ENCODE assay signal across 9 cellular contexts in the genomic region with DNA sequence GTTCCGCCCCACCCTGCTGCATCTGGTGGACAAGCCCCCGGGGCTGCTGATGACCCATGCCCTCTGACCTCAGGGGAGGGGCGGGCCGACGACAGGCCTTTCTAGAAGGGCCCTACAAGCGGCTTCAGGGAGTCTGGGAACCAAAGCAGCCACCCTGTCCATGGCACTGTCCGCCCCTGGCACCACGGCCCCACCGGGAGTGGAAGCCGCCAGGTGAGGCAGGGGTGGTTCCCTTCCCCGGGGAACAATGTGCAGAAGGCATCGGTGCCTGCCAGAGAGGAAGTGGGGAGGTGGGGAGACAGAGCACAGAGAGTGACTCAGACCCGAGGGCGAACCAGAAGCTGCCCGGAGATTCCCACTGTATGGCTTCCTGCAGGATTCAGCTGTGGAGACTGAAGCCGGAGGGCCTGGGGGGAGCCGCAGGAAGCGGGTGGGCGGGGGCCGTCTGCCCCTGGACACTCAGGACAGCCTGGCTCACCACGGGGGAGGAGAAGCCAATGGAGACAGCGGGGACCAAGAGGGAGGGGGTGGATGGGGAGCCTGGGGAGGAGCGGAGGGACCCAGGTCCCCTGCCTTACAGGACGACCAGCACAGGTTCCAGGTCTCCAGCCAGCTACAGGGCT.
DNase-seq lines count a peak whose midpoint lies in the region; ATAC-seq, FAIRE-seq and TF ChIP-seq lines count a peak whose summit lies in the region.
"Had no signal": no experiment of that assay in that cellular context is flagged by ENCODE, and none has a peak within 500 bp of the region (broad histone marks: within the 10 kb centered on the region; RNA-seq: fewer than 3 reads in every experiment).

No MANE protein-coding gene starts in this region.

- 0 out of 2 replicates have a peak, but pooled peaks cover 2% of the 10 kb centered on the region for H4K20me1 ChIP-seq in HepG2 (ENCODE audit: insufficient read depth, low read length)

- H2AFZ ChIP-seq in HepG2 (ENCODE audit: low read length), result no peak overlapping the region

- 8% methylated on average over 14 of the region's 24 CpGs for WGBS in right lobe of liver (ENCODE audit: insufficient coverage, low coverage, low lambda C conversion rate, missing lambda C conversion rate)
- 7% methylated on average over 6 of the region's 24 CpGs for WGBS in HepG2 (ENCODE audit: low lambda C conversion rate)
- 6% methylated on average over 24 of the region's 24 CpGs for WGBS in aorta, 2 donors

- no peak for TF ChIP-seq CTCF in right lobe of liver (IDR thresholded peaks at IDR 0.05)
- no peak for TF ChIP-seq CTCF in HepG2 (CRISPR knock-in tag; IDR thresholded peaks at IDR 0.05)
- no peak for TF ChIP-seq CTCF in kidney epithelial cell (IDR thresholded peaks at IDR 0.05; ENCODE audit: insufficient read depth, low read length, poor library complexity, severe bottlenecking)

- no peaks in the 10 kb centered on the region for H3K79me2 ChIP-seq in HepG2 (ENCODE audit: insufficient read depth, low read length)

- H3K4me3 ChIP-seq in right lobe of liver, result no peak overlapping the region
- H3K4me3 ChIP-seq in HepG2 (replicated peaks in 1 of 3; ENCODE audit: insufficient read depth in 1 of 3, low read depth in 2 of 3, low read length in 3 of 3), result no peak overlapping the region
- H3K4me3 ChIP-seq in kidney epithelial cell (ENCODE audit: low read depth, low read length), result peak overlapping the region; percentile 23
- H3K4me3 ChIP-seq in aorta (ENCODE audit: low read length in 2 of 2), result no peak overlapping the region

- ATAC-seq in right lobe of liver (peak in 3 of 4 donors; percentile 10 to 71 (median 15)), HepG2 (no peak), aorta (ENCODE audit: low FRiP score) (peak; percentile 36), GM18511 (IDR thresholded peaks at IDR 0.05; ENCODE audit: unreplicated experiment) (no peak)

- CTCF ChIA-PET in HepG2 (lab: Yijun Ruan, JAX; ENCODE audit: low intra/inter-chr PET ratio, low total read pairs), result interaction anchor here (2.1 to 2.8 kb wide), 2 partner anchors 202 to 704 kb away, joined by 11 to 13 read pairs; no protein-coding TSS in a partner anchor

- BruUV-seq in HepG2 (replicated peaks; lab: Mats Ljungman, UMichigan), result no TSS peak

- H3K9ac ChIP-seq in HepG2 (ENCODE audit: insufficient read depth, low read depth, low read length), result no peak overlapping the region

- TF ChIP-seq EP300 in HepG2 (IDR thresholded peaks at IDR 0.05; ENCODE audit: low read depth in 2 of 2, low read length in 2 of 2), result no peak
- TF ChIP-seq EP300 in HepG2 (CRISPR knock-in tag; IDR thresholded peaks at IDR 0.05; ENCODE audit: borderline replicate concordance), result no peak

- H3K4me2 ChIP-seq in HepG2 (ENCODE audit: low read depth, low read length), result no peak overlapping the region

- intact Hi-C loops in right lobe of liver (cut with DNase I) (loop anchor here in 1 of 2 donors (10.0 kb wide), 1 partner anchor 702 kb away; no protein-coding TSS in a partner anchor), HepG2 (cut with micrococcal nuclease; ENCODE audit: unreplicated experiment) (loop anchor here (5.0 kb wide), 2 partner anchors 414 to 779 kb away; no protein-coding TSS in a partner anchor), aorta (cut with DNase I) (loop anchor here (5.0 to 10.0 kb wide), 5 partner anchors 91 to 934 kb away; a partner anchor contains a TSS)

- FAIRE-seq in HepG2 (lab: Jason Lieb, UNC) (no peak), GM12891 (lab: Jason Lieb, UNC) (no peak)

- H3K27me3 ChIP-seq in right lobe of liver (peaks cover 0 to 25% of the 10 kb centered on the region in 2 donors), HepG2 (ENCODE audit: control insufficient read depth in 1 of 2, insufficient read depth in 2 of 2, low read length in 2 of 2) (peaks cover 2 to 65% of the 10 kb centered on the region in 2 experiments; a peak in 4 of 5 replicates), kidney epithelial cell (ENCODE audit: control insufficient read depth, insufficient read depth, low read length) (peaks cover 43% of the 10 kb centered on the region), aorta (ENCODE audit: control insufficient read depth in 1 of 2, insufficient read depth in 2 of 2, low read length in 1 of 2) (no peaks in the 10 kb centered on the region)

- POLR2A ChIA-PET in HepG2 (lab: Yijun Ruan, JAX), result interaction anchor here (0.6 kb wide), 1 partner anchor 76 kb away, joined by 3 read pairs; no protein-coding TSS in a partner anchor

- peaks cover 0 to 11% (median 3%) of the 10 kb centered on the region in 4 donors for H3K4me1 ChIP-seq in right lobe of liver
- H3K4me1 ChIP-seq in HepG2 (ENCODE audit: insufficient read depth, low read length), result no peaks in the 10 kb centered on the region
- H3K4me1 ChIP-seq in aorta (ENCODE audit: control insufficient read depth in 1 of 2, insufficient read depth in 2 of 2, low read length in 2 of 2), result no peaks in the 10 kb centered on the region

- H3K9me3 ChIP-seq in right lobe of liver, result no peaks in the 10 kb centered on the region
- H3K9me3 ChIP-seq in HepG2 (ENCODE audit: low read length), result no peaks in the 10 kb centered on the region
- no peaks in the 10 kb centered on the region for H3K9me3 ChIP-seq in aorta (ENCODE audit: control insufficient read depth, low read length)

- DNase-seq in right lobe of liver, result peak in 2 of 3 donors; percentile 38 to 39
- no peak for DNase-seq in HepG2 (ENCODE audit: low spot score)
- DNase-seq in kidney epithelial cell (ENCODE audit: low read depth), result peak; percentile 55
- DNase-seq in aorta, result peak in 1 of 2 donors; percentile 74
- no peak for DNase-seq in NCI-H187 treated with DMSO at 0.1 percent for 48 hours (lab: John Stamatoyannopoulos, UW)
- no peak for DNase-seq in GM12891 (ENCODE audit: insufficient read length, low spot score)
- DNase-seq: activated naive CD4-positive, alpha-beta T cell treated with Interleukin-2 at 50 U/mL for 16 hours had no signal

- H3K27ac ChIP-seq in right lobe of liver (no peak overlapping the region), HepG2 (ENCODE audit: extremely low read length, insufficient read depth, low read length) (no peak overlapping the region), angular gyrus (ENCODE audit: low read depth, low read length) (peak overlapping the region; percentile 52), aorta (ENCODE audit: low read depth in 1 of 2, low read length in 2 of 2) (no peak overlapping the region)

- in situ Hi-C loops in HepG2 (cut with HindIII; ENCODE audit: extremely low pct_ligation_motif_present, low pct_unique_long_range_greater_than_20kb), result loop anchor here (5.0 to 10.0 kb wide), 3 partner anchors 202 to 779 kb away; no protein-coding TSS in a partner anchor

- no peak for TF ChIP-seq RAD21 in HepG2 (CRISPR knock-in tag; IDR thresholded peaks at IDR 0.05)

- TF ChIP-seq POLR2A in right lobe of liver (IDR thresholded peaks at IDR 0.05) (no peak), HepG2 (IDR thresholded peaks at IDR 0.05; ENCODE audit: insufficient read depth in 1 of 2, low read depth in 2 of 2, low read length in 2 of 2) (no peak), GM12891 (IDR thresholded peaks at IDR 0.05; ENCODE audit: low read depth, low read length) (no peak)

- no peaks in the 10 kb centered on the region for H3K36me3 ChIP-seq in right lobe of liver
- H3K36me3 ChIP-seq in HepG2 (replicated peaks in 1 of 2; ENCODE audit: control insufficient read depth in 1 of 2, insufficient read depth in 2 of 2, low read length in 2 of 2), result no peaks in the 10 kb centered on the region
- H3K36me3 ChIP-seq in kidney epithelial cell (ENCODE audit: control insufficient read depth, insufficient read depth, low read length), result no peaks in the 10 kb centered on the region
- no peaks in the 10 kb centered on the region for H3K36me3 ChIP-seq in aorta (ENCODE audit: control insufficient read depth in 1 of 2, insufficient read depth in 2 of 2, low read length in 1 of 2)

TF ChIP-seq in HepG2, 621 proteins besides CTCF, POLR2A, EP300 and RAD21 (continues in another document):
- TF ChIP-seq STAT5B (CRISPR knock-in tag; IDR thresholded peaks at IDR 0.05) (no peak), YY1 (IDR thresholded peaks at IDR 0.05; ENCODE audit: insufficient read depth, insufficient replicate concordance, low read depth, low read length) (no peak), ZNF589 (CRISPR knock-in tag; conservative IDR thresholded peaks at IDR 0.05) (no peak), ZNF550 (CRISPR knock-in tag; IDR thresholded peaks at IDR 0.05; ENCODE audit: borderline replicate concordance) (no peak), ATF7 (IDR thresholded peaks at IDR 0.05) (no peak), ATF7 (CRISPR knock-in tag; IDR thresholded peaks at IDR 0.05) (no peak)
- TF ChIP-seq, protein P1, sequence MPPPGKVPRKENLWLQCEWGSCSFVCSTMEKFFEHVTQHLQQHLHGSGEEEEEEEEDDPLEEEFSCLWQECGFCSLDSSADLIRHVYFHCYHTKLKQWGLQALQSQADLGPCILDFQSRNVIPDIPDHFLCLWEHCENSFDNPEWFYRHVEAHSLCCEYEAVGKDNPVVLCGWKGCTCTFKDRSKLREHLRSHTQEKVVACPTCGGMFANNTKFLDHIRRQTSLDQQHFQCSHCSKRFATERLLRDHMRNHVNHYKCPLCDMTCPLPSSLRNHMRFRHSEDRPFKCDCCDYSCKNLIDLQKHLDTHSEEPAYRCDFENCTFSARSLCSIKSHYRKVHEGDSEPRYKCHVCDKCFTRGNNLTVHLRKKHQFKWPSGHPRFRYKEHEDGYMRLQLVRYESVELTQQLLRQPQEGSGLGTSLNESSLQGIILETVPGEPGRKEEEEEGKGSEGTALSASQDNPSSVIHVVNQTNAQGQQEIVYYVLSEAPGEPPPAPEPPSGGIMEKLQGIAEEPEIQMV (CRISPR knock-in tag; IDR thresholded peaks at IDR 0.05; ENCODE audit: low read depth), result no peak

TF ChIP-seq in GM12891, 5 proteins besides CTCF, POLR2A, EP300 and RAD21:
- TF ChIP-seq PAX5 (IDR thresholded peaks at IDR 0.05; ENCODE audit: insufficient read depth, low read length, severe bottlenecking) (no peak), SPI1 (IDR thresholded peaks at IDR 0.05; ENCODE audit: low read depth, low read length) (no peak), POU2F2 (IDR thresholded peaks at IDR 0.05; ENCODE audit: low read depth, low read length) (no peak), POLR2AphosphoS5 (IDR thresholded peaks at IDR 0.05; ENCODE audit: low read depth, low read length) (no peak), TAF1 (IDR thresholded peaks at IDR 0.05; ENCODE audit: low read depth, low read length) (no peak)

Comparison
In these comparisons a context has a peak if more than half of its experiments do, and no peak if none do; other contexts are left out.
1. ATAC-seq: peak in right lobe of liver (3 of 4) and aorta (single experiment); none in HepG2 (single experiment) and GM18511 (single experiment).
2. DNase-seq: peak in right lobe of liver (2 of 3) and kidney epithelial cell (single experiment); none in HepG2 (single experiment), NCI-H187 treated with DMSO at 0.1 percent for 48 hours (single experiment) and GM12891 (single experiment).